10 cellular contexts compared by ENCODE assay signal in the genomic region with DNA sequence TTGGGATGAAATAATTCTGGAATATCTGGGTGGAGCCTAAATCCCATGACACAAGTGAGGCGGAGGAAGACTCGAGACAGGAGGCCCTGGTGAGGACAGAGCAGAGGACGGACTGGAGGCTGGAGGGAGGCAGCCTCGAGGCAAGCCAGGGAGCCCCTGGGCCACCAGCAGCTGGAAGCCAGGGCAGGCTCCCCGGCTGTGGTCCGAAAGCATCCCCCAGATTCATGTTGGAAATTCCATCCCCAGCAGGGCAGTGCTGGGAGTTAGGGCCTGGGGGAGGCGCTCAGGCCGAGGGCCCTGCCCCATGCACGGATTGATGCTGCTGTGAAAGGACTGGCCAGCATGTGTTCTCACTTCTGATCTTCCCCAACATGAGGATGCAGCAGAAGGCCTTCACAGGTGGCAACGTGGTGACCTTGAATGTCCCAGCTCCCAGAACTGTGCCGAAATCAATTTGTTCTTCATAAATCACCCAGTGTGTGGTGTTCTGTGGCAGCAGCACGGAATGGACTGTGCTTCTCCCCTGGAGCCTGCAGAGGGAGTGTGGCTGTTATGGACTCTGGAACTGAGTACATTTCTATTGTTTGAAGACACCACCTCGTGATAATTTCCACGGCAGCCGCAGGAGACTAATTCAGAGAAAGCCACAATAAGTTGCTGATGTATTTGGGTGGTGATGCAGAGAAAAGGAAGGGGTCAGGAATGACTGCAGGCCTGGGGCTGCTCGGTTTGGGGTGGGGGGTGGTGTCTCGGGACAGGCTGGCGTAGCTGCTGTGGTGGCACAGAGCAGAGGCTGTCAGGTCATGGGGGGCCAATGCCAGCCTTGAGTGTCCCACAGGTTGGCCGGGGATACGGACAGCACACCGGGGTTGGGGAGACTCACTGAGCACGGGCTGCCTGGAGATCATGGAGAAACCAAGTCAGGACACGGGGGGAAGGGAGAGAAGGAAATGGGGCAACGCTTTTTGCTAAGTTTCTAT. TPM values are rescaled to one million over a fixed set of nuclear protein-coding genes. Genes with fewer than 3 reads are reported as not detected.
DNase-seq lines count a peak whose midpoint lies in the region; ATAC-seq and TF ChIP-seq lines count a peak whose summit lies in the region.
"Had no signal": no experiment of that assay in that cellular context is flagged by ENCODE, and none has a peak within 500 bp of the region (broad histone marks: within the 10 kb centered on the region; RNA-seq: fewer than 3 reads in every experiment).

No MANE protein-coding gene starts in this region.

- H3K27me3 Mint-ChIP-seq in GM23338 (ENCODE audit: insufficient read depth, low read depth, poor library complexity), result peaks cover 24% of the 10 kb centered on the region

- H3K4me3 ChIP-seq in AG10803 (ENCODE audit: low read length) (no peak overlapping the region), GM23338 (no peak overlapping the region), uterus (no peak overlapping the region)
- H3K4me3 ChIP-seq: upper lobe of right lung had no signal

- no peak for DNase-seq in AG10803 (ENCODE audit: low read depth)
- DNase-seq in GM23338 (ENCODE audit: low spot score), result no peak
- DNase-seq in astrocyte of the hippocampus (ENCODE audit: low read depth, low spot score), result peak; percentile 43
- DNase-seq in left kidney (ENCODE audit: low read depth, low spot score), result peak; percentile 83
- no peak for DNase-seq in activated effector memory CD4-positive, alpha-beta T cell treated with anti-CD3 and anti-CD28 coated beads, Interleukin-2, amount 50 U/mL, for 16 hours
- no peak for DNase-seq in uterus
- no peak for DNase-seq in NCI-H146 (lab: John Stamatoyannopoulos, UW)
- DNase-seq in NCI-H187 (lab: John Stamatoyannopoulos, UW), result no peak
- DNase-seq: NCI-H526 treated with DMSO at 0.1 percent for 48 hours, upper lobe of right lung had no signal

- no peak overlapping the region for H3K4me3 Mint-ChIP-seq in GM23338

- no peak overlapping the region for H3K27ac Mint-ChIP-seq in GM23338

- H3K27ac ChIP-seq in GM23338 (ENCODE audit: low read depth) (no peak overlapping the region), uterus (no peak overlapping the region)
- H3K27ac ChIP-seq: upper lobe of right lung had no signal

- H3K4me1 Mint-ChIP-seq in GM23338, result peaks cover 19% of the 10 kb centered on the region

- H2AFZ ChIP-seq in GM23338, result no peak overlapping the region

- intact Hi-C loops in uterus (cut with DNase I; ENCODE audit: low total_unique reads), result no loop called here

- TF ChIP-seq CTCF in AG10803 (conservative IDR thresholded peaks at IDR 0.05; ENCODE audit: low read length) (peak; percentile 32), GM23338 (conservative IDR thresholded peaks at IDR 0.05; ENCODE audit: low read depth in 2 of 2) (peak; percentile 38 to 42), uterus (IDR thresholded peaks at IDR 0.05) (no peak)

- H3K27me3 ChIP-seq in GM23338 (ENCODE audit: insufficient read depth) (no peaks in the 10 kb centered on the region), uterus (no peaks in the 10 kb centered on the region)
- H3K27me3 ChIP-seq: upper lobe of right lung had no signal

- no peaks in the 10 kb centered on the region for H3K79me2 ChIP-seq in GM23338 (replicated peaks; ENCODE audit: insufficient read depth)

- peaks cover 88% of the 10 kb centered on the region for H3K36me3 Mint-ChIP-seq in GM23338 (ENCODE audit: low read depth)

- H4K20me1 ChIP-seq in GM23338 (replicated peaks; ENCODE audit: insufficient read depth), result peaks cover 23% of the 10 kb centered on the region

- no peak overlapping the region for H3K4me2 ChIP-seq in GM23338

- peaks cover 26% of the 10 kb centered on the region for H3F3A ChIP-seq in GM23338 (replicated peaks; ENCODE audit: low read depth)

- peak; percentile 15 for ATAC-seq in GM23338
- ATAC-seq: upper lobe of right lung had no signal

- H3K9me3 Mint-ChIP-seq in GM23338, result peaks cover 25% of the 10 kb centered on the region

- peaks cover 0 to 8% of the 10 kb centered on the region in 2 donors for H3K9me3 ChIP-seq in uterus
- H3K9me3 ChIP-seq: upper lobe of right lung had no signal

- no peaks in the 10 kb centered on the region for H3K9me2 ChIP-seq in GM23338 (ENCODE audit: insufficient read depth)

- H3K4me1 ChIP-seq in GM23338 (ENCODE audit: insufficient read depth) (peaks cover 9% of the 10 kb centered on the region), uterus (no peaks in the 10 kb centered on the region)
- H3K4me1 ChIP-seq: upper lobe of right lung had no signal

- H3K36me3 ChIP-seq in GM23338 (ENCODE audit: insufficient read depth), result peaks cover 6% of the 10 kb centered on the region
- H3K36me3 ChIP-seq in uterus, result no peaks in the 10 kb centered on the region

- no peak for TF ChIP-seq POLR2A in uterus (IDR thresholded peaks at IDR 0.05)

TF ChIP-seq in GM23338, 12 proteins besides CTCF, POLR2A, EP300 and RAD21 (continues in another document):
- TF ChIP-seq, protein P1, sequence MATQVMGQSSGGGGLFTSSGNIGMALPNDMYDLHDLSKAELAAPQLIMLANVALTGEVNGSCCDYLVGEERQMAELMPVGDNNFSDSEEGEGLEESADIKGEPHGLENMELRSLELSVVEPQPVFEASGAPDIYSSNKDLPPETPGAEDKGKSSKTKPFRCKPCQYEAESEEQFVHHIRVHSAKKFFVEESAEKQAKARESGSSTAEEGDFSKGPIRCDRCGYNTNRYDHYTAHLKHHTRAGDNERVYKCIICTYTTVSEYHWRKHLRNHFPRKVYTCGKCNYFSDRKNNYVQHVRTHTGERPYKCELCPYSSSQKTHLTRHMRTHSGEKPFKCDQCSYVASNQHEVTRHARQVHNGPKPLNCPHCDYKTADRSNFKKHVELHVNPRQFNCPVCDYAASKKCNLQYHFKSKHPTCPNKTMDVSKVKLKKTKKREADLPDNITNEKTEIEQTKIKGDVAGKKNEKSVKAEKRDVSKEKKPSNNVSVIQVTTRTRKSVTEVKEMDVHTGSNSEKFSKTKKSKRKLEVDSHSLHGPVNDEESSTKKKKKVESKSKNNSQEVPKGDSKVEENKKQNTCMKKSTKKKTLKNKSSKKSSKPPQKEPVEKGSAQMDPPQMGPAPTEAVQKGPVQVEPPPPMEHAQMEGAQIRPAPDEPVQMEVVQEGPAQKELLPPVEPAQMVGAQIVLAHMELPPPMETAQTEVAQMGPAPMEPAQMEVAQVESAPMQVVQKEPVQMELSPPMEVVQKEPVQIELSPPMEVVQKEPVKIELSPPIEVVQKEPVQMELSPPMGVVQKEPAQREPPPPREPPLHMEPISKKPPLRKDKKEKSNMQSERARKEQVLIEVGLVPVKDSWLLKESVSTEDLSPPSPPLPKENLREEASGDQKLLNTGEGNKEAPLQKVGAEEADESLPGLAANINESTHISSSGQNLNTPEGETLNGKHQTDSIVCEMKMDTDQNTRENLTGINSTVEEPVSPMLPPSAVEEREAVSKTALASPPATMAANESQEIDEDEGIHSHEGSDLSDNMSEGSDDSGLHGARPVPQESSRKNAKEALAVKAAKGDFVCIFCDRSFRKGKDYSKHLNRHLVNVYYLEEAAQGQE (IDR thresholded peaks at IDR 0.05; ENCODE audit: unreplicated experiment), result no peak
- no peak for TF ChIP-seq NANOG (IDR thresholded peaks at IDR 0.05; ENCODE audit: borderline replicate concordance)
- no peak for TF ChIP-seq ZNF114 (CRISPR knock-in tag; IDR thresholded peaks at IDR 0.05)
- no peak for TF ChIP-seq CREB1 (CRISPR knock-in tag; IDR thresholded peaks at IDR 0.05; ENCODE audit: low read depth)

RNA-seq across cellular contexts. Expression of a gene that starts 56.9 kb away (rescaled TPM):
- 49.0 and 53.8 TPM in 2 replicates for total RNA-seq in GM23338 (2014; rRNA removed; shearing (Covaris generic))
- 31.0 and 33.1 TPM in 2 replicates for polyA plus RNA-seq in GM23338 (2016; fragmentation: Nextera tagmentation; extraction: Ambion mirVana)
- total RNA-seq in uterus, result 10 to 100 TPM; 17.7 to 80.6 (median 53.4) TPM

Comparison
In these comparisons a context has a peak if more than half of its experiments do, and no peak if none do; other contexts are left out.
1. DNase-seq: peak in astrocyte of the hippocampus (single experiment) and left kidney (single experiment); none in AG10803 (single experiment), GM23338 (single experiment), activated effector memory CD4-positive, alpha-beta T cell treated with anti-CD3 and anti-CD28 coated beads, Interleukin-2, amount 50 U/mL, for 16 hours (single experiment), uterus (0 of 2), NCI-H146 (single experiment) and NCI-H187 (0 of 2).
2. CTCF ChIP-seq: peak in AG10803 (single experiment) and GM23338 (2 of 2); none in uterus (0 of 4).